Comparison of ENCODE assay signal across 2 cellular contexts in genomic region chr2:191610749-191611148, GRCh38.
A peak's percentile ranks its signal among the peaks of the same experiment; 100 is the strongest.
TF ChIP-seq lines count a peak whose summit lies in the region.

No MANE protein-coding gene starts in this region.

TF ChIP-seq in IMR-90, 13 proteins besides CTCF, POLR2A, EP300 and RAD21 (continued from another document):
- peak; percentile 83 for TF ChIP-seq CEBPB (IDR thresholded peaks at IDR 0.05; ENCODE audit: low read depth, low read length)
TF ChIP-seq in IMR-90: peak in this region for 1.

TF ChIP-seq in WTC11, 78 proteins besides CTCF, POLR2A, EP300 and RAD21 (continued from another document):
- TF ChIP-seq AFF4 (CRISPR knock-in tag; IDR thresholded peaks at IDR 0.05; ENCODE audit: borderline replicate concordance) (no peak), ERG (CRISPR knock-in tag; IDR thresholded peaks at IDR 0.05) (no peak), ZNF263 (CRISPR knock-in tag; IDR thresholded peaks at IDR 0.05; ENCODE audit: low read depth) (no peak), TEAD4 (CRISPR knock-in tag; IDR thresholded peaks at IDR 0.05) (no peak), ZBTB43 (CRISPR knock-in tag; IDR thresholded peaks at IDR 0.05) (no peak), JUN (CRISPR knock-in tag; IDR thresholded peaks at IDR 0.05) (no peak), PREB (CRISPR knock-in tag; IDR thresholded peaks at IDR 0.05; ENCODE audit: borderline replicate concordance) (no peak), ZNF232 (CRISPR knock-in tag; IDR thresholded peaks at IDR 0.05) (no peak), ETV6 (CRISPR knock-in tag; IDR thresholded peaks at IDR 0.05) (no peak), ZNF532 (CRISPR knock-in tag; IDR thresholded peaks at IDR 0.05; ENCODE audit: borderline replicate concordance) (no peak), ZNF138 (CRISPR knock-in tag; conservative IDR thresholded peaks at IDR 0.05) (no peak), FOXJ3 (CRISPR knock-in tag; IDR thresholded peaks at IDR 0.05; ENCODE audit: borderline replicate concordance) (no peak)
